Comparison of ENCODE assay signal across 24 cellular contexts in the genomic region with DNA sequence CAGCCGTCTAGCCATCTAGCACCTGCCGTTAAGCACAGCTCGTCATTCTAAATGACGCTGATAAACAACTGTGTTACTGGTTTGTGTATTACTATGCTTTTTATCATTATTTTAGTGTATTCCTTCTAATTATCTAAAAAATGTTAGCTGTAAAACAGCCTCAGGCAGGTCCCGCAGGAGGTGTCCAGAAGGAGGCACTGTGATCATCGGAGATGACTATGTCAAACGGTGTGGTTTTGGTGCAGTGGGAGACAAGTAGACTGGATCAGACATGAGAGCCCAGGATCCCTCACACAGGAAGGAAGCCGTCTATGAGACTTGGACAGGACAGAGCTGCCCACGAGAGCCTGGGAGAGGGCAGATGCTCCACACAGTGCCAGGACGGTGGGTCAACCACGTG. TPM values are rescaled to one million over a fixed set of nuclear protein-coding genes. Genes with fewer than 3 reads are reported as not detected.
DNase-seq lines count a peak whose midpoint lies in the region; ATAC-seq and TF ChIP-seq lines count a peak whose summit lies in the region.
"Had no signal": no experiment of that assay in that cellular context is flagged by ENCODE, and none has a peak within 500 bp of the region (broad histone marks: within the 10 kb centered on the region; RNA-seq: fewer than 3 reads in every experiment).

No MANE protein-coding gene starts in this region.

- H2AFZ ChIP-seq in fibroblast of lung (ENCODE audit: low read length), result no peak overlapping the region

- TF ChIP-seq CTCF in fibroblast of lung (conservative IDR thresholded peaks at IDR 0.05 in 1 of 2, IDR thresholded peaks at IDR 0.05 in 1 of 2; ENCODE audit: low read depth in 1 of 2, low read length in 2 of 2), result peak; percentile 12 to 13
- TF ChIP-seq CTCF in progenitor cell of endocrine pancreas (IDR thresholded peaks at IDR 0.05; ENCODE audit: unreplicated experiment), result peak; percentile 35

- DNase-seq in SK-MEL-5 (ENCODE audit: low read depth, low spot score), result peak; percentile 26
- no peak for DNase-seq in fibroblast of lung (ENCODE audit: low read depth in 2 of 2)
- DNase-seq in progenitor cell of endocrine pancreas (ENCODE audit: low spot score, unreplicated experiment), result no peak
- no peak for DNase-seq in cortex of kidney (lab: John Stamatoyannopoulos, UW)
- no peak for DNase-seq in stimulated activated CD4-positive, alpha-beta T cell treated with anti-CD3 and anti-CD28 coated beads, Interleukin-2, amount 100 ng/mL, for 24 hours
- DNase-seq: activated CD8-positive, alpha-beta T cell treated with anti-CD3 and anti-CD28 coated beads for 36 hours; Calu3; dorsolateral prefrontal cortex; NCI-H1092; NCI-H2029; NCI-H345; nephron progenitor cell; Peyer's patch; stimulated activated CD4-positive, alpha-beta T cell treated with anti-CD3 and anti-CD28 coated beads, Interleukin-2, amount 100 ng/mL, for 48 hours; stimulated activated naive CD4-positive, alpha-beta T cell treated with Interleukin-2 at 50 U/mL for 16 hours; thyroid gland had no signal

- H3K4me2 ChIP-seq in BLaER1 (peak overlapping the region; percentile 27), fibroblast of lung (ENCODE audit: extremely low read depth, insufficient read depth, low read length) (no peak overlapping the region)
- H3K4me2 ChIP-seq: KMS-11 had no signal

- peaks cover 9% of the 10 kb centered on the region for H3K27me3 Mint-ChIP-seq in progenitor cell of endocrine pancreas
- H3K27me3 Mint-ChIP-seq: activated CD8-positive, alpha-beta T cell treated with anti-CD3 and anti-CD28 coated beads for 36 hours had no signal

- H3K4me3 ChIP-seq in BLaER1, result no peak overlapping the region
- no peak overlapping the region for H3K4me3 ChIP-seq in fibroblast of lung (replicated peaks in 1 of 4; ENCODE audit: control extremely low read depth in 1 of 4, insufficient read depth in 1 of 4, low read depth in 3 of 4, low read length in 4 of 4)
- H3K4me3 ChIP-seq: dorsolateral prefrontal cortex, Peyer's patch, prostate gland, skin epidermis, thyroid gland had no signal

- H4K20me1 ChIP-seq in BLaER1 (no peaks in the 10 kb centered on the region), fibroblast of lung (ENCODE audit: control insufficient read depth, extremely low read depth, insufficient read depth, low read length) (no peaks in the 10 kb centered on the region)

- H3K27ac ChIP-seq in BLaER1 (peak overlapping the region; percentile 53; the same call in 1 of the 2 replicates), fibroblast of lung (ENCODE audit: insufficient read depth, low read length) (no peak overlapping the region)
- H3K27ac ChIP-seq: dorsolateral prefrontal cortex, epithelial cell of prostate, KMS-11, Peyer's patch, prostate gland, skin epidermis, thyroid gland had no signal

- no peak overlapping the region for H3K27ac Mint-ChIP-seq in progenitor cell of endocrine pancreas
- H3K27ac Mint-ChIP-seq: activated CD8-positive, alpha-beta T cell treated with anti-CD3 and anti-CD28 coated beads for 36 hours; B cell; nephron progenitor cell had no signal

- H3K9me3 ChIP-seq in BLaER1 (peaks cover 17% of the 10 kb centered on the region), fibroblast of lung (ENCODE audit: control insufficient read depth, insufficient read depth, low read depth, low read length) (no peaks in the 10 kb centered on the region)
- H3K9me3 ChIP-seq: prostate gland, thyroid gland had no signal

- no peaks in the 10 kb centered on the region for H3K36me3 Mint-ChIP-seq in progenitor cell of endocrine pancreas (ENCODE audit: insufficient read depth)

- no peaks in the 10 kb centered on the region for H3K79me2 ChIP-seq in fibroblast of lung (ENCODE audit: control insufficient read depth, insufficient read depth, low read length)

- H3K4me1 ChIP-seq in BLaER1 (peaks cover 51% of the 10 kb centered on the region), fibroblast of lung (ENCODE audit: control insufficient read depth, extremely low read depth, insufficient read depth, low read length) (no peaks in the 10 kb centered on the region)
- H3K4me1 ChIP-seq: Peyer's patch, prostate gland, thyroid gland had no signal

- no peak overlapping the region for H3K9ac ChIP-seq in BLaER1
- H3K9ac ChIP-seq in fibroblast of lung (ENCODE audit: insufficient read depth, low read length), result no peak overlapping the region
- H3K9ac ChIP-seq: KMS-11 had no signal

- H3K4me1 Mint-ChIP-seq in progenitor cell of endocrine pancreas (ENCODE audit: low read depth), result no peaks in the 10 kb centered on the region
- H3K4me1 Mint-ChIP-seq: B cell, nephron progenitor cell had no signal

- H3K36me3 ChIP-seq in BLaER1, result peaks cover 17% of the 10 kb centered on the region; the same call in 1 of the 2 replicates
- no peaks in the 10 kb centered on the region for H3K36me3 ChIP-seq in fibroblast of lung (ENCODE audit: control insufficient read depth, insufficient read depth, low read length)
- H3K36me3 ChIP-seq: Peyer's patch, prostate gland, thyroid gland had no signal

- in situ Hi-C loops in SK-MEL-5 (cut with HindIII; ENCODE audit: low pct_unique_long_range_greater_than_20kb, low sequenced_read_pairs), result no loop called here

- H3K27me3 ChIP-seq in BLaER1, result no peaks in the 10 kb centered on the region; the same call in 1 of the 2 replicates
- H3K27me3 ChIP-seq in fibroblast of lung (ENCODE audit: control insufficient read depth, insufficient read depth, low read length), result peaks cover 4% of the 10 kb centered on the region
- H3K27me3 ChIP-seq: Peyer's patch, thyroid gland had no signal

- H3K4me3 Mint-ChIP-seq in progenitor cell of endocrine pancreas (ENCODE audit: low read depth), result no peak overlapping the region
- H3K4me3 Mint-ChIP-seq: activated CD8-positive, alpha-beta T cell treated with anti-CD3 and anti-CD28 coated beads for 36 hours; B cell; nephron progenitor cell had no signal

- no peak for ATAC-seq in GM21515 (IDR thresholded peaks at IDR 0.05; ENCODE audit: unreplicated experiment)
- ATAC-seq: activated CD8-positive, alpha-beta T cell treated with anti-CD3 and anti-CD28 coated beads for 36 hours; left lobe of liver had no signal

- no peaks in the 10 kb centered on the region for H3K9me3 Mint-ChIP-seq in progenitor cell of endocrine pancreas (ENCODE audit: low read depth)
- H3K9me3 Mint-ChIP-seq: activated CD8-positive, alpha-beta T cell treated with anti-CD3 and anti-CD28 coated beads for 36 hours had no signal

RNA-seq across cellular contexts. Expression of a gene that starts 55.3 kb away (rescaled TPM):
- 8.5 and 10.1 TPM in 2 replicates for total RNA-seq in SK-MEL-5 (2014; rRNA removed; shearing (Covaris generic))
- 18.7 and 22.2 TPM in 2 replicates for polyA plus RNA-seq in SK-MEL-5 (2015; cell fraction: cytosol; rRNA removed)
- polyA plus RNA-seq in SK-MEL-5 (2015; cell fraction: nucleus; rRNA removed), result 26.0 and 27.7 TPM in 2 replicates
- total RNA-seq in fibroblast of lung (623 and 645 TPM in 2 replicates), progenitor cell of endocrine pancreas (135 and 137 TPM in 2 replicates)
- 621 and 1,137 TPM in 2 replicates for polyA plus RNA-seq in fibroblast of lung
- polyA plus RNA-seq in fibroblast of lung (2012), result 1,146 and 2,228 TPM in 2 replicates
- 1,147 and 1,843 TPM in 2 replicates for polyA minus RNA-seq in fibroblast of lung (ENCODE audit: low replicate concordance)

Comparison
In these comparisons a context has a peak if more than half of its experiments do, and no peak if none do; other contexts are left out.
1. RNA of a gene that starts 55.3 kb away (total RNA-seq): 623 to 645 TPM in fibroblast of lung and 135 to 137 TPM in progenitor cell of endocrine pancreas; 8.5 to 10.1 TPM in SK-MEL-5; every median in the first group is over 10 times any median in the second.